ENCODE assay signal across 1 cellular context in the genomic region with DNA sequence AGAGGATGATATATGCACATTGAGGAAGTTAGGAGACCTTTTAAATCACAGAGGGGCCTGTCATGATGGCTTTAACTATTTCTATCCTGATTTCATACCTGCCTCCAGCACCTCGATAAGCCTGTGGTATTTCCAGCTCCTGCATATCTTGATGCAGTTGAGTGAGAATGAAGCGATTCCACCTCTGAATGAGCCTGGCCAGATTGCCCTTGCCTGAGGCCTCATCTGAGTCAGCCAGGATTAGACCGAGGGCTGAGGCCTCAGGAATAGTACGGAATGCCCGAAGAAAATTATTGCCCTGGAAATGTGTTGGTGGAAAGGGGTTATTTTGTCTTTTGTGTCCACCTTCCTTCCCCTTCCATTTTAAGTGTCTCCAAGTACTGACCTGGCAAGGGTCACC.
TF ChIP-seq lines count a peak whose summit lies in the region.

No MANE protein-coding gene starts in this region.

TF ChIP-seq in K562, 482 proteins besides CTCF, POLR2A, EP300 and RAD21:
- TF ChIP-seq CBFA2T3 (IDR thresholded peaks at IDR 0.05), result no peak
- no peak for TF ChIP-seq PTRF (tag; IDR thresholded peaks at IDR 0.05)
- TF ChIP-seq ZNF318 (IDR thresholded peaks at IDR 0.05; ENCODE audit: borderline replicate concordance in 1 of 2, low read depth in 1 of 2), result no peak
- TF ChIP-seq BCOR (IDR thresholded peaks at IDR 0.05), result no peak
- TF ChIP-seq ZBTB9 (CRISPR knock-in tag; IDR thresholded peaks at IDR 0.05), result no peak
- TF ChIP-seq, protein P1, sequence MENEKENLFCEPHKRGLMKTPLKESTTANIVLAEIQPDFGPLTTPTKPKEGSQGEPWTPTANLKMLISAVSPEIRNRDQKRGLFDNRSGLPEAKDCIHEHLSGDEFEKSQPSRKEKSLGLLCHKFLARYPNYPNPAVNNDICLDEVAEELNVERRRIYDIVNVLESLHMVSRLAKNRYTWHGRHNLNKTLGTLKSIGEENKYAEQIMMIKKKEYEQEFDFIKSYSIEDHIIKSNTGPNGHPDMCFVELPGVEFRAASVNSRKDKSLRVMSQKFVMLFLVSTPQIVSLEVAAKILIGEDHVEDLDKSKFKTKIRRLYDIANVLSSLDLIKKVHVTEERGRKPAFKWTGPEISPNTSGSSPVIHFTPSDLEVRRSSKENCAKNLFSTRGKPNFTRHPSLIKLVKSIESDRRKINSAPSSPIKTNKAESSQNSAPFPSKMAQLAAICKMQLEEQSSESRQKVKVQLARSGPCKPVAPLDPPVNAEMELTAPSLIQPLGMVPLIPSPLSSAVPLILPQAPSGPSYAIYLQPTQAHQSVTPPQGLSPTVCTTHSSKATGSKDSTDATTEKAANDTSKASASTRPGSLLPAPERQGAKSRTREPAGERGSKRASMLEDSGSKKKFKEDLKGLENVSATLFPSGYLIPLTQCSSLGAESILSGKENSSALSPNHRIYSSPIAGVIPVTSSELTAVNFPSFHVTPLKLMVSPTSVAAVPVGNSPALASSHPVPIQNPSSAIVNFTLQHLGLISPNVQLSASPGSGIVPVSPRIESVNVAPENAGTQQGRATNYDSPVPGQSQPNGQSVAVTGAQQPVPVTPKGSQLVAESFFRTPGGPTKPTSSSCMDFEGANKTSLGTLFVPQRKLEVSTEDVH (IDR thresholded peaks at IDR 0.05; ENCODE audit: low read depth, partially characterized antibody), result no peak
- no peak for TF ChIP-seq TRIM24 (IDR thresholded peaks at IDR 0.05)
- no peak for TF ChIP-seq VEZF1 (CRISPR knock-in tag; IDR thresholded peaks at IDR 0.05)
- no peak for TF ChIP-seq HDGF (IDR thresholded peaks at IDR 0.05)
- TF ChIP-seq, protein P2, sequence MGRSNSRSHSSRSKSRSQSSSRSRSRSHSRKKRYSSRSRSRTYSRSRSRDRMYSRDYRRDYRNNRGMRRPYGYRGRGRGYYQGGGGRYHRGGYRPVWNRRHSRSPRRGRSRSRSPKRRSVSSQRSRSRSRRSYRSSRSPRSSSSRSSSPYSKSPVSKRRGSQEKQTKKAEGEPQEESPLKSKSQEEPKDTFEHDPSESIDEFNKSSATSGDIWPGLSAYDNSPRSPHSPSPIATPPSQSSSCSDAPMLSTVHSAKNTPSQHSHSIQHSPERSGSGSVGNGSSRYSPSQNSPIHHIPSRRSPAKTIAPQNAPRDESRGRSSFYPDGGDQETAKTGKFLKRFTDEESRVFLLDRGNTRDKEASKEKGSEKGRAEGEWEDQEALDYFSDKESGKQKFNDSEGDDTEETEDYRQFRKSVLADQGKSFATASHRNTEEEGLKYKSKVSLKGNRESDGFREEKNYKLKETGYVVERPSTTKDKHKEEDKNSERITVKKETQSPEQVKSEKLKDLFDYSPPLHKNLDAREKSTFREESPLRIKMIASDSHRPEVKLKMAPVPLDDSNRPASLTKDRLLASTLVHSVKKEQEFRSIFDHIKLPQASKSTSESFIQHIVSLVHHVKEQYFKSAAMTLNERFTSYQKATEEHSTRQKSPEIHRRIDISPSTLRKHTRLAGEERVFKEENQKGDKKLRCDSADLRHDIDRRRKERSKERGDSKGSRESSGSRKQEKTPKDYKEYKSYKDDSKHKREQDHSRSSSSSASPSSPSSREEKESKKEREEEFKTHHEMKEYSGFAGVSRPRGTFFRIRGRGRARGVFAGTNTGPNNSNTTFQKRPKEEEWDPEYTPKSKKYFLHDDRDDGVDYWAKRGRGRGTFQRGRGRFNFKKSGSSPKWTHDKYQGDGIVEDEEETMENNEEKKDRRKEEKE (IDR thresholded peaks at IDR 0.05; ENCODE audit: borderline replicate concordance in 1 of 2, control insufficient read depth in 1 of 2, low read depth in 2 of 2, low read length in 1 of 2), result no peak
- no peak for TF ChIP-seq FOXP1 (CRISPR knock-in tag; IDR thresholded peaks at IDR 0.05)
- no peak for TF ChIP-seq GATAD2B (IDR thresholded peaks at IDR 0.05; ENCODE audit: borderline replicate concordance)
- TF ChIP-seq, protein P3, sequence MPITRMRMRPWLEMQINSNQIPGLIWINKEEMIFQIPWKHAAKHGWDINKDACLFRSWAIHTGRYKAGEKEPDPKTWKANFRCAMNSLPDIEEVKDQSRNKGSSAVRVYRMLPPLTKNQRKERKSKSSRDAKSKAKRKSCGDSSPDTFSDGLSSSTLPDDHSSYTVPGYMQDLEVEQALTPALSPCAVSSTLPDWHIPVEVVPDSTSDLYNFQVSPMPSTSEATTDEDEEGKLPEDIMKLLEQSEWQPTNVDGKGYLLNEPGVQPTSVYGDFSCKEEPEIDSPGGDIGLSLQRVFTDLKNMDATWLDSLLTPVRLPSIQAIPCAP (CRISPR knock-in tag; IDR thresholded peaks at IDR 0.05; ENCODE audit: borderline replicate concordance), result no peak
- TF ChIP-seq LCOR (CRISPR knock-in tag; IDR thresholded peaks at IDR 0.05), result no peak
